ENCODE assay signal across 8 cellular contexts in the genomic region with DNA sequence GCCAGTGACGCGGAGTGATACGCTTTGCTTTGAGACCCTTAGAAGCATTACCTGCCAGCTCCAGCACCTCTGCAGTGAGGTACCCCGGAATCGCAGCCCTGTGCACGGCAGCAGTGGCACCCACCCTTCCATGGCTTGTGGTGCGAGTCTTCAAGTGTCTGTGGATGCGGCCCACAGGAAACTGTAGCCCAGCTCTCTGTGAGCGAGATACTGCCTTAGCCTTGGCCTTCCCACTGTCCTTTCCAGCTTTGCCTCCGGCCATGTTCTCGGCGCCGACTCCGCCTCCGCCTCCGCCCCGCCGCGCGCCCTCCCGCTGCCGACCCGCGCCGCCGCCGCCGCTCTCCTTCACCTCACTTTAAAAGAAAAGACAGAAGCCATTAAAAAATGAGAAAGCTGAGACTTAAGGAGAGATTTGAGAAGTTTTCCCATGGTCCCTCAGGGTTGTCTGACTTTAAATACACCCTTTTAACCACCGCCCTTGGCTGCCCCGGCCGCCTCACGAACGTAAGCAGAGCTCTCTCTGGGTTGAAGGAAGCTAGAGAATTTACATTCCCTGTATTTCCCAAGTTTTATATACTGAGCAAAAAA.
DNase-seq lines count a peak whose midpoint lies in the region; ATAC-seq and TF ChIP-seq lines count a peak whose summit lies in the region.

No MANE protein-coding gene starts in this region.

- no peak for TF ChIP-seq CTCF in 22Rv1 (IDR thresholded peaks at IDR 0.05)
- TF ChIP-seq CTCF in glutamatergic neuron (IDR thresholded peaks at IDR 0.05; ENCODE audit: partially characterized antibody, unreplicated experiment), result no peak
- no peak for TF ChIP-seq CTCF in ovary (IDR thresholded peaks at IDR 0.05)

- H3K36me3 ChIP-seq in HAP-1 (replicated peaks) (no peaks in the 10 kb centered on the region), ovary (no peaks in the 10 kb centered on the region)

- TF ChIP-seq EP300 in ovary (IDR thresholded peaks at IDR 0.05), result no peak

- intact Hi-C loops in ovary (cut with DNase I), result no loop called here

- DNase-seq in HAP-1 (ENCODE audit: low spot score in 2 of 2) (peak; percentile 63 to 68), glutamatergic neuron (peak; percentile 34), ovary (peak in 4 of 5 donors; percentile 37 to 61 (median 51)), SHP77 treated with DMSO at 0.1 percent for 48 hours (lab: John Stamatoyannopoulos, UW) (no peak)

- H3K27ac Mint-ChIP-seq in activated naive CD4-positive, alpha-beta T cell treated with anti-CD3 and anti-CD28 coated beads, Interleukin-2, amount 50 U/mL, for 24 hours, result peak overlapping the region; percentile 59
- H3K27ac Mint-ChIP-seq in glutamatergic neuron (ENCODE audit: unreplicated experiment), result no peak overlapping the region

- no peaks in the 10 kb centered on the region for H3K9me3 Mint-ChIP-seq in activated naive CD4-positive, alpha-beta T cell treated with anti-CD3 and anti-CD28 coated beads, Interleukin-2, amount 50 U/mL, for 24 hours
- H3K9me3 Mint-ChIP-seq in glutamatergic neuron (ENCODE audit: unreplicated experiment), result no peaks in the 10 kb centered on the region

- H3K4me3 ChIP-seq in HAP-1 (peak overlapping the region; percentile 21), ovary (peak overlapping the region; percentile 30)

- H3K27me3 ChIP-seq in HAP-1 (ENCODE audit: low read depth) (no peaks in the 10 kb centered on the region), ovary (no peaks in the 10 kb centered on the region)

- in situ Hi-C loops in HAP-1 (cut with MboI; ENCODE audit: low sequenced_read_pairs), result no loop called here

- H3K4me1 Mint-ChIP-seq in activated naive CD4-positive, alpha-beta T cell treated with anti-CD3 and anti-CD28 coated beads, Interleukin-2, amount 50 U/mL, for 24 hours, result no peaks in the 10 kb centered on the region
- H3K4me1 Mint-ChIP-seq in glutamatergic neuron (ENCODE audit: low read depth, unreplicated experiment), result no peaks in the 10 kb centered on the region

- H3K27me3 Mint-ChIP-seq in activated naive CD4-positive, alpha-beta T cell treated with anti-CD3 and anti-CD28 coated beads, Interleukin-2, amount 50 U/mL, for 24 hours, result peaks cover 5% of the 10 kb centered on the region
- no peaks in the 10 kb centered on the region for H3K27me3 Mint-ChIP-seq in glutamatergic neuron (ENCODE audit: unreplicated experiment)

- 4 to 38% (median 17%) methylated on average over 32 to 33 of the region's 33 CpGs for WGBS in ovary, 3 donors

- peaks cover 1% of the 10 kb centered on the region for H3K36me3 Mint-ChIP-seq in activated naive CD4-positive, alpha-beta T cell treated with anti-CD3 and anti-CD28 coated beads, Interleukin-2, amount 50 U/mL, for 24 hours
- H3K36me3 Mint-ChIP-seq in glutamatergic neuron (ENCODE audit: unreplicated experiment), result no peaks in the 10 kb centered on the region

- H3K9me3 ChIP-seq in HAP-1 (no peaks in the 10 kb centered on the region), ovary (no peaks in the 10 kb centered on the region)

- H3K4me1 ChIP-seq in HAP-1, result peaks cover 18% of the 10 kb centered on the region
- no peaks in the 10 kb centered on the region for H3K4me1 ChIP-seq in ovary (ENCODE audit: insufficient read depth)

- no peak for TF ChIP-seq POLR2A in ovary (IDR thresholded peaks at IDR 0.05)

- no peak for ATAC-seq in GM19324 (IDR thresholded peaks at IDR 0.05; ENCODE audit: low FRiP score, unreplicated experiment)
- ATAC-seq in HG03460 (IDR thresholded peaks at IDR 0.05; ENCODE audit: unreplicated experiment), result no peak

- peak overlapping the region; percentile 44 for H3K27ac ChIP-seq in 22Rv1
- peak overlapping the region; percentile 32 to 86 for H3K27ac ChIP-seq in ovary

- H3K4me3 Mint-ChIP-seq in activated naive CD4-positive, alpha-beta T cell treated with anti-CD3 and anti-CD28 coated beads, Interleukin-2, amount 50 U/mL, for 24 hours, result peak overlapping the region; percentile 86
- peak overlapping the region; percentile 83 for H3K4me3 Mint-ChIP-seq in glutamatergic neuron (ENCODE audit: unreplicated experiment)
